23 cellular contexts compared by ENCODE assay signal in the genomic region with DNA sequence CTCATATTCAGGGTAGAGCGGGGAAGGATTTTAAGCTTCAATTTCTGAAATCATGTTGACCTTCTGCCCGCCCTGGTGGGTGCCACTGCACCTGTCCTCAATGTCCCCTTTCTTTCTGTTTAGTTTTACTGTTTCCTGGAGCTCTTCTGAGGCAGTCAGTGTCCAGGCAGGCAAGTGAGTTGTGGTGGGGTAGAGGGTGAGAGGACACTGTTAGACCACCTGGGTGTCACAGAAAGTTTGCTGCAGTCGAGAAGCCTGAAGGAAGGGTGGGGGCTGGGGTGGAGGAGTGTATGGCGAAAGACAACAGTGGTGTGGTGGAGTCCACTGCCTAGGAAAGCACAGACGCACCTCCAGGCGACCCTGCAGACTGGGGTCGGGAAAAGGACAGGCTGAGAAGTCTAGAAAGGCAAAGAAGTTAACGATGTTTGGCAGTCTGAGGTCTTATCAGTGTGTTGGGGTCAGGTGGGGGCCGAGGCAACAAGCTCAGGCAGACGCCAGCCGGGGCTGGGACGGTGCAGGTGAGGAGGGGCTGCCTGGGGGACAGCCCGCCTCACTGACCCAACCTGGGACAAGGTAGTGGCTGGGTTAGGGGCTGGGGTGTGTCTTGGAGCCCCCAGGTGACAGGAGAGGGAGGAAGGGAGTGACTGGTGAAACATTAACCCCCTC. TPM values are rescaled to one million over a fixed set of nuclear protein-coding genes. Genes with fewer than 3 reads are reported as not detected.
"Had no signal": no experiment of that assay in that cellular context is flagged by ENCODE, and none has a peak within 500 bp of the region (broad histone marks: within the 10 kb centered on the region; RNA-seq: fewer than 3 reads in every experiment).

No MANE protein-coding gene starts in this region.

- ATAC-seq: effector memory CD8-positive, alpha-beta T cell; stimulated activated naive CD8-positive, alpha-beta T cell treated with anti-CD3 and anti-CD28 coated beads, Interleukin-15, Interleukin-2, amounts not matched to agents 100 U/mL and 50 U/mL, for 24 hours had no signal

- H3K36me3 ChIP-seq: suprapubic skin had no signal

- H3K4me1 ChIP-seq: parathyroid adenoma had no signal

- H3K9ac ChIP-seq: parathyroid adenoma had no signal

- DNase-seq: activated CD4-positive, alpha-beta T cell treated with anti-CD3 and anti-CD28 coated beads, Interleukin-2, amount 50 U/mL, for 48 hours; activated naive CD4-positive, alpha-beta T cell treated with anti-CD3 and anti-CD28 coated beads, Interleukin-2, amount 50 U/mL, for 16 hours; dermis blood vessel endothelial cell; effector memory CD8-positive, alpha-beta T cell; head of caudate nucleus; left colon; naive thymus-derived CD8-positive, alpha-beta T cell; stimulated activated CD4-positive, alpha-beta T cell treated with anti-CD3 and anti-CD28 coated beads, Interleukin-4, amount 100 ng/mL, for 4 hours; stimulated activated CD8-positive, alpha-beta memory T cell treated with anti-CD3 and anti-CD28 coated beads, Interleukin-4, amount 100 ng/mL, for 48 hours; stimulated activated naive CD8-positive, alpha-beta T cell treated with anti-CD3 and anti-CD28 coated beads, Interleukin-15, Interleukin-2, amounts not matched to agents 100 U/mL and 50 U/mL, for 24 hours had no signal

- H3K27ac ChIP-seq: parathyroid adenoma, skin epidermis, suprapubic skin had no signal

- H3K4me3 ChIP-seq: lung, skin epidermis, suprapubic skin had no signal

- H2AFZ ChIP-seq: parathyroid adenoma had no signal

- H3K79me2 ChIP-seq: parathyroid adenoma had no signal

- H3K9me3 ChIP-seq: suprapubic skin had no signal

RNA-seq across cellular contexts. Expression of gene HOXB13, which starts 23.3 kb away (rescaled TPM):
- total RNA-seq: activated T-helper 2 cell treated with anti-CD3 and anti-CD28 coated beads, Interferon-gamma antibody, Interleukin-2, Interleukin-4, amounts not matched to agents 10 μg/mL and 5 μg/mL and 100 μg/mL, durations not matched to agents 14 hours and 24 hours and 36 hours; astrocyte; bronchial epithelial cell; cerebellum; dermis blood vessel endothelial cell; epithelial cell of proximal tubule; frontal cortex; lung; mononuclear cell; naive thymus-derived CD8-positive, alpha-beta T cell; suprapubic skin; T-helper 1 cell treated with Interleukin-12 subunit alpha and Interleukin-12 subunit beta and Interleukin-4 antibody, amounts not matched to agents 30 ng/mL and 1 ng/mL, for 36 hours had no signal
- polyA plus RNA-seq: adipose tissue; lung; naive thymus-derived CD8-positive, alpha-beta T cell had no signal

RNA-seq across cellular contexts. Expression of gene PRAC2, which starts 28.9 kb away (rescaled TPM):
- total RNA-seq: activated T-helper 2 cell treated with anti-CD3 and anti-CD28 coated beads, Interferon-gamma antibody, Interleukin-2, Interleukin-4, amounts not matched to agents 10 μg/mL and 5 μg/mL and 100 μg/mL, durations not matched to agents 14 hours and 24 hours and 36 hours; astrocyte; bronchial epithelial cell; cerebellum; dermis blood vessel endothelial cell; epithelial cell of proximal tubule; frontal cortex; lung; mononuclear cell; naive thymus-derived CD8-positive, alpha-beta T cell; suprapubic skin; T-helper 1 cell treated with Interleukin-12 subunit alpha and Interleukin-12 subunit beta and Interleukin-4 antibody, amounts not matched to agents 30 ng/mL and 1 ng/mL, for 36 hours had no signal
- polyA plus RNA-seq: adipose tissue; lung; naive thymus-derived CD8-positive, alpha-beta T cell had no signal

RNA-seq across cellular contexts. Expression of gene PRAC1, which starts 29.5 kb away (rescaled TPM):
- total RNA-seq: activated T-helper 2 cell treated with anti-CD3 and anti-CD28 coated beads, Interferon-gamma antibody, Interleukin-2, Interleukin-4, amounts not matched to agents 10 μg/mL and 5 μg/mL and 100 μg/mL, durations not matched to agents 14 hours and 24 hours and 36 hours; astrocyte; bronchial epithelial cell; cerebellum; dermis blood vessel endothelial cell; epithelial cell of proximal tubule; frontal cortex; lung; mononuclear cell; naive thymus-derived CD8-positive, alpha-beta T cell; suprapubic skin; T-helper 1 cell treated with Interleukin-12 subunit alpha and Interleukin-12 subunit beta and Interleukin-4 antibody, amounts not matched to agents 30 ng/mL and 1 ng/mL, for 36 hours had no signal
- polyA plus RNA-seq: adipose tissue; lung; naive thymus-derived CD8-positive, alpha-beta T cell had no signal
